In genomic region chr1:115073298-115074087, GRCh38 we compare ENCODE assay signal across 2 cellular contexts.
TF ChIP-seq lines count a peak whose summit lies in the region.

No MANE protein-coding gene starts in this region.

TF ChIP-seq in HepG2, 621 proteins besides CTCF, POLR2A, EP300 and RAD21:
- TF ChIP-seq ETS1 (CRISPR knock-in tag; IDR thresholded peaks at IDR 0.05) (no peak), DR1 (CRISPR knock-in tag; IDR thresholded peaks at IDR 0.05) (no peak), ZBTB49 (CRISPR knock-in tag; IDR thresholded peaks at IDR 0.05; ENCODE audit: borderline replicate concordance) (no peak), MLXIP (CRISPR knock-in tag; IDR thresholded peaks at IDR 0.05; ENCODE audit: borderline replicate concordance) (no peak), ZNF276 (CRISPR knock-in tag; IDR thresholded peaks at IDR 0.05; ENCODE audit: low read depth) (no peak), ZFP36 (IDR thresholded peaks at IDR 0.05; ENCODE audit: borderline replicate concordance, low read depth, low read length, partially characterized antibody) (no peak)

TF ChIP-seq in WTC11, 78 proteins besides CTCF, POLR2A, EP300 and RAD21:
- TF ChIP-seq KAT7 (CRISPR knock-in tag; IDR thresholded peaks at IDR 0.05; ENCODE audit: borderline replicate concordance) (no peak), FOXK1 (CRISPR knock-in tag; IDR thresholded peaks at IDR 0.05) (no peak), FOXJ3 (CRISPR knock-in tag; IDR thresholded peaks at IDR 0.05; ENCODE audit: borderline replicate concordance) (no peak), RELA (CRISPR knock-in tag; IDR thresholded peaks at IDR 0.05; ENCODE audit: borderline replicate concordance) (no peak), TCF7 (CRISPR knock-in tag; IDR thresholded peaks at IDR 0.05; ENCODE audit: low read depth) (no peak), CDX4 (CRISPR knock-in tag; IDR thresholded peaks at IDR 0.05; ENCODE audit: borderline replicate concordance) (no peak), OVOL2 (CRISPR knock-in tag; IDR thresholded peaks at IDR 0.05; ENCODE audit: borderline replicate concordance) (no peak), FOXP1 (CRISPR knock-in tag; IDR thresholded peaks at IDR 0.05; ENCODE audit: borderline replicate concordance) (no peak), PRDM15 (CRISPR knock-in tag; IDR thresholded peaks at IDR 0.05) (no peak), NFYB (CRISPR knock-in tag; conservative IDR thresholded peaks at IDR 0.05; ENCODE audit: low read depth) (no peak), HMGXB4 (CRISPR knock-in tag; IDR thresholded peaks at IDR 0.05) (no peak), ATF6 (CRISPR knock-in tag; IDR thresholded peaks at IDR 0.05) (no peak), ETV6 (CRISPR knock-in tag; IDR thresholded peaks at IDR 0.05) (no peak), PREB (CRISPR knock-in tag; IDR thresholded peaks at IDR 0.05; ENCODE audit: borderline replicate concordance) (no peak), TP53 (CRISPR knock-in tag; IDR thresholded peaks at IDR 0.05) (no peak), GRHL2 (CRISPR knock-in tag; IDR thresholded peaks at IDR 0.05; ENCODE audit: insufficient replicate concordance, severe bottlenecking) (no peak), ATF1 (CRISPR knock-in tag; IDR thresholded peaks at IDR 0.05) (no peak), MYBL2 (CRISPR knock-in tag; IDR thresholded peaks at IDR 0.05) (no peak), ZBTB43 (CRISPR knock-in tag; IDR thresholded peaks at IDR 0.05) (no peak)
